ENCODE assay signal across 8 cellular contexts in the genomic region with DNA sequence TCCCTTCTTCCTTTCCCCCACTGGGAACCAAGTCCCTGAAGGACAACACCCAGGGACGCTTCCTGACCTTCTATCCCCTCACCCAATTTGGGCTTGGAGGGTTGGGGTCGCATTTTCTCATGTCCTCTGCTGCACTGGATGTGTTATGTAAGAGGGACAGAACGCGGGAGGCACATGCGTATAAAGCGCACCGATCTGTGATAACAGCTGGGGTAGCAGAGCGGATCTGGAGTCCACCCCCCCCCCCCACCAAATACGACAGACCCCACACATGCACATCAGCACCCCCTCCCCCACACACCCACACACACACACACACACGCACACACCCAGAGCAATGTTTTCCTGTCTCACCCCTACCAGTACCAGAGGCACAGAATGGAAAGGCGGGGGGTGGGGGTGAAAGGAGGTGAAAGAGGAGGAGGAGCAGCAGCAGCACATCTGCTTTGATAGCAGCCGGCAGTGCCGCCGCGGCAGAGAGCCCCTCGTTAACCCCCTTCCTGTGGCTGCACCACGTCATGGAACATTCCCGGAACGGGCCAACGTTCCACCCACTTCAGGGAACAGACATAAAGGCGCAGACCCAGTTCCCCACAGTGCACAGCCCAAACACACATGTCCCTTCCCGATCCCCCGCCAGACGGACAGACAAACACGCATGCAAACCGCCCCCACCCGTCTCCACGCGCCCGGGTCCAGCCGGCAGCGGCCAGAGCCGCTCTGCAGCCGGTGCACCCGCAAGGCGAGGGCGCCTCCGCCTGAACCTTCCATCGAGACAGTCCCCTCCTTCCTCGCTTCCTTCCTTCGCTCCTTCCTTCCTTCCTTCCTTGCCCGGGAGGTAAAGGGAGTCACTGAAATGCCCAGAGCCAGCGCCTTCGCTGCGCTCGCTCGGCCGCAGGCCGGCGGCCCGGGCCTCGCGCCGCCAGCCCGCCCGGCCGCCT. TPM values are rescaled to one million over a fixed set of nuclear protein-coding genes. Genes with fewer than 3 reads are reported as not detected.
DNase-seq lines count a peak whose midpoint lies in the region; ATAC-seq and TF ChIP-seq lines count a peak whose summit lies in the region.

No MANE protein-coding gene starts in this region.

- CTCF ChIA-PET in T-cell (lab: Charles Lee), result interaction anchor here (0.6 to 3.7 kb wide), 4 partner anchors 14 to 251 kb away, joined by 3 to 20 read pairs (median 10); no protein-coding TSS in a partner anchor

- H3K4me1 Mint-ChIP-seq in T-cell, result peaks cover 52 to 55% (median 54%) of the 10 kb centered on the region in 3 donors

- TF ChIP-seq EP300 in upper lobe of left lung (IDR thresholded peaks at IDR 0.05), result peak; percentile 49 to 96 (median 90)

- H3K9me3 Mint-ChIP-seq in T-cell, result no peaks in the 10 kb centered on the region

- H3K9me3 ChIP-seq in HUES6 (ENCODE audit: control insufficient read depth, insufficient read depth, low read depth, low read length) (no peaks in the 10 kb centered on the region), heart right ventricle (no peaks in the 10 kb centered on the region), upper lobe of left lung (no peaks in the 10 kb centered on the region)

- peak in 3 of 4 donors; percentile 65 to 91 (median 80) for TF ChIP-seq POLR2A in upper lobe of left lung (IDR thresholded peaks at IDR 0.05)

- 0 to 1% (median 1%) methylated on average over 45 to 57 of the region's 57 CpGs for WGBS in adipose tissue, 3 donors
- 0 to 1% methylated on average over 57 of the region's 57 CpGs for WGBS in heart right ventricle, 2 donors
- 0 to 5% methylated on average over 19 to 57 of the region's 57 CpGs for WGBS in upper lobe of left lung, 2 donors

- peak; percentile 71 for DNase-seq in GM13976 (ENCODE audit: low spot score)
- DNase-seq in T-cell, result peak; percentile 74 to 98 (median 93)
- DNase-seq in heart right ventricle, result peak; percentile 86 to 93
- DNase-seq in posterior vena cava (ENCODE audit: low spot score), result peak; percentile 97
- DNase-seq in upper lobe of left lung, result peak; percentile 84 to 91
- no peak for DNase-seq in epidermal melanocyte (ENCODE audit: insufficient read length, low spot score)

- H3K27ac ChIP-seq in HUES6 (ENCODE audit: low read depth, low read length) (peak overlapping the region; percentile 71; the same call in 1 of the 2 replicates), adipose tissue (ENCODE audit: low read depth, low read length) (peak overlapping the region; percentile 73), heart right ventricle (peak overlapping the region; percentile 90 to 100 (median 99)), upper lobe of left lung (peak overlapping the region; percentile 97 to 100 (median 99))

- H3K4me3 Mint-ChIP-seq in T-cell, result peak overlapping the region; percentile 93 to 99 (median 98)

- no peaks in the 10 kb centered on the region for H3K36me3 ChIP-seq in HUES6 (ENCODE audit: control insufficient read depth, insufficient read depth, low read length)
- H3K36me3 ChIP-seq in heart right ventricle, result no peaks in the 10 kb centered on the region
- H3K36me3 ChIP-seq in upper lobe of left lung, result no peaks in the 10 kb centered on the region

- POLR2A ChIA-PET in T-cell (lab: Charles Lee), result interaction anchor here (0.6 to 2.1 kb wide), 13 partner anchors 14 to 127 kb away, joined by 3 to 13 read pairs (median 5); no protein-coding TSS in a partner anchor

- no peaks in the 10 kb centered on the region for H3K27me3 Mint-ChIP-seq in T-cell

- H3K9ac ChIP-seq in HUES6 (ENCODE audit: low read length), result peak overlapping the region; percentile 96

- peak overlapping the region; percentile 98 to 100 for H3K27ac Mint-ChIP-seq in T-cell

- H3K36me3 Mint-ChIP-seq in T-cell, result no peaks in the 10 kb centered on the region

- intact Hi-C loops in heart right ventricle (cut with DNase I), result loop anchor here in 9 of 10 donors (2.0 to 10.0 kb wide), 16 partner anchors 18 to 480 kb away; a partner anchor contains a TSS
- intact Hi-C loops in posterior vena cava (cut with DNase I), result loop anchor here (5.0 to 10.0 kb wide), 4 partner anchors 60 to 252 kb away; no protein-coding TSS in a partner anchor

- H3K27me3 ChIP-seq in HUES6 (ENCODE audit: control insufficient read depth, insufficient read depth, low read length) (peaks cover 8% of the 10 kb centered on the region; the same call in 1 of the 2 replicates), heart right ventricle (no peaks in the 10 kb centered on the region), upper lobe of left lung (no peaks in the 10 kb centered on the region)

- ATAC-seq in T-cell (replicated peaks in 1 of 4) (peak; percentile 48 to 58 (median 52)), heart right ventricle (peak; percentile 39 to 77 (median 68)), upper lobe of left lung (ENCODE audit: low FRiP score in 2 of 2) (peak; percentile 64 to 70)

- H3K4me1 ChIP-seq in HUES6 (ENCODE audit: control insufficient read depth, insufficient read depth, low read length) (peaks cover 10% of the 10 kb centered on the region; the same call in 1 of the 2 replicates), heart right ventricle (peaks cover 0 to 54% (median 33%) of the 10 kb centered on the region in 9 donors), upper lobe of left lung (peaks cover 13 to 16% (median 14%) of the 10 kb centered on the region in 4 donors)

- in situ Hi-C loops in GM13976 (cut with MboI; ENCODE audit: low sequenced_read_pairs, unreplicated experiment), result loop anchor here (10.0 kb wide), 1 partner anchor 250 kb away; no protein-coding TSS in a partner anchor

- H3K4me3 ChIP-seq in HUES6 (ENCODE audit: low read depth, low read length), result peak overlapping the region; percentile 92
- peak overlapping the region; percentile 56 to 94 (median 90) for H3K4me3 ChIP-seq in heart right ventricle
- H3K4me3 ChIP-seq in upper lobe of left lung, result peak overlapping the region; percentile 66 to 84 (median 80)

- no peak for TF ChIP-seq CTCF in GM13976 (IDR thresholded peaks at IDR 0.05; ENCODE audit: borderline replicate concordance, control extremely low read depth, extremely low read depth, insufficient read depth, missing control alignments)
- no peak for TF ChIP-seq CTCF in heart right ventricle (IDR thresholded peaks at IDR 0.05)
- TF ChIP-seq CTCF in upper lobe of left lung (IDR thresholded peaks at IDR 0.05), result peak in 1 of 6 experiments; percentile 19

RNA-seq across cellular contexts. Expression of a gene that starts 0.6 kb away (rescaled TPM):
- total RNA-seq in T-cell (10 to 100 TPM; 71.4 to 81.4 (median 75.2) TPM), heart right ventricle (10 to 100 TPM; 10.3 to 31.6 (median 21.7) TPM), posterior vena cava (10 to 100 TPM; 28.4 to 30.8 TPM), upper lobe of left lung (10 to 100 TPM; 10.4 to 32.5 (median 19.6) TPM)
- polyA plus RNA-seq in adipose tissue (10 to 100 TPM in 1 of 3 donors, 1 to 10 TPM in 2; 2.6 to 10.7 (median 2.9) TPM), heart right ventricle (1 to 10 TPM; 2.1 to 2.9 TPM)
